In the genomic region with DNA sequence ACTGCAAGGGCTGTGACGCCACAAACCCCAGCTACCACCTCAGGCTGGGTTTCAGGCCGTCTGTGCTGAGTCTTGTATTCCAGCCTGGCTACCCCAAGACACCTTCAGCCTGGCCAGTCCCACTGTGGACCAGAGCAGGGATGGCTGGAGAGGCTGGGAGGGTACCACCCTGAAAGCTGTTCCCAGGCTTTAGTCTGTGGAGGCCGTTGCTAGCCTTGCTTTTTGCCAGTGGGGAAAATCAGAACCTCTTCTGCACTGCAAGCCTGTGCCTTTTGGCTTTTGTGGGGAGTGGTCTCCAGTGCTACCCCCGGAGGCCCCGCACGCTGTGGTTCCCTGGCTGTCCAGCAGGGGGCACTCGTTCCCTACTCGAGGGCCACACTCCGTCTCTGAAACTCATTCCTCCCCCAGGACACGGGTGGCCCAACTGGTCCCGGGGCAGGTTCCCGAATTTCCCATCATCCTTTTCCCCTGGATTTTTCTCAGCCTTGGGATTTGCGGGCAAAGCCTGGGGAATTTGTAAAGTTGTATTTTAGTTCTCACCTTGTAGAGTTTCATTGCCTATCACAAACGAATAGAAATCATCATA, we compare ENCODE assay signal across 8 cellular contexts.
DNase-seq lines count a peak whose midpoint lies in the region; ATAC-seq and TF ChIP-seq lines count a peak whose summit lies in the region.

No MANE protein-coding gene starts in this region.

- H3K4me3 ChIP-seq in AG10803 (ENCODE audit: low read length), result no peak overlapping the region
- H3K4me3 ChIP-seq in gastroesophageal sphincter, result no peak overlapping the region
- H3K4me3 ChIP-seq in gastrocnemius medialis, result no peak overlapping the region

- H3K36me3 Mint-ChIP-seq in activated CD8-positive, alpha-beta T cell treated with anti-CD3 and anti-CD28 coated beads, Interleukin-2, amount 10 ng/mL, durations not matched to agents 7 days and 5 days (ENCODE audit: low read depth), result no peaks in the 10 kb centered on the region

- no peak for TF ChIP-seq POLR2A in gastroesophageal sphincter (IDR thresholded peaks at IDR 0.05)
- no peak for TF ChIP-seq POLR2A in gastrocnemius medialis (IDR thresholded peaks at IDR 0.05)

- POLR2A ChIA-PET in activated CD8-positive, alpha-beta T cell treated with anti-CD3 and anti-CD28 coated beads, Interleukin-2, amount 10 ng/mL, durations not matched to agents 7 days and 5 days (lab: Charles Lee), result no interaction called here

- H3K27ac ChIP-seq in gastroesophageal sphincter (peak overlapping the region; percentile 45 to 90 (median 86)), gastrocnemius medialis (peak overlapping the region; percentile 85 to 98 (median 94))

- TF ChIP-seq CTCF in AG10803 (conservative IDR thresholded peaks at IDR 0.05; ENCODE audit: low read length) (peak; percentile 82), gastroesophageal sphincter (IDR thresholded peaks at IDR 0.05) (peak in 3 of 4 experiments; percentile 95 to 97 (median 96)), gastrocnemius medialis (IDR thresholded peaks at IDR 0.05 in 4 of 5, conservative IDR thresholded peaks at IDR 0.05 in 1 of 5) (peak; percentile 93 to 98 (median 98))

- H3K27me3 Mint-ChIP-seq in activated CD8-positive, alpha-beta T cell treated with anti-CD3 and anti-CD28 coated beads, Interleukin-2, amount 10 ng/mL, durations not matched to agents 7 days and 5 days (ENCODE audit: low read depth), result no peaks in the 10 kb centered on the region

- H3K4me1 ChIP-seq in gastroesophageal sphincter (peaks cover 13 to 77% (median 55%) of the 10 kb centered on the region in 3 donors), gastrocnemius medialis (peaks cover 64 to 72% of the 10 kb centered on the region in 2 donors)

- H3K9me3 ChIP-seq in gastroesophageal sphincter (peaks cover 0 to 3% (median 0%) of the 10 kb centered on the region in 3 donors), gastrocnemius medialis (no peaks in the 10 kb centered on the region)

- H3K27me3 ChIP-seq in gastroesophageal sphincter (no peaks in the 10 kb centered on the region), gastrocnemius medialis (no peaks in the 10 kb centered on the region)

- 20 to 25% methylated on average over 7 to 8 of the region's 14 CpGs for WGBS in gastroesophageal sphincter (ENCODE audit: low coverage in 1 of 2), 2 donors

- no peak for TF ChIP-seq EP300 in gastroesophageal sphincter (IDR thresholded peaks at IDR 0.05)

- no peaks in the 10 kb centered on the region for H3K4me1 Mint-ChIP-seq in activated CD8-positive, alpha-beta T cell treated with anti-CD3 and anti-CD28 coated beads, Interleukin-2, amount 10 ng/mL, durations not matched to agents 7 days and 5 days (ENCODE audit: low read depth)

- in situ Hi-C loops in gastrocnemius medialis (cut with MboI; ENCODE audit: low sequenced_read_pairs in 4 of 4), result no loop called here

- H3K4me3 Mint-ChIP-seq in activated CD8-positive, alpha-beta T cell treated with anti-CD3 and anti-CD28 coated beads, Interleukin-2, amount 10 ng/mL, durations not matched to agents 7 days and 5 days, result no peak overlapping the region

- CTCF ChIA-PET in activated CD8-positive, alpha-beta T cell treated with anti-CD3 and anti-CD28 coated beads, Interleukin-2, amount 10 ng/mL, durations not matched to agents 7 days and 5 days (lab: Charles Lee), result interaction anchor here (0.7 kb wide), 1 partner anchor 362 kb away, joined by 3 read pairs; no protein-coding TSS in a partner anchor

- peak; percentile 63 for ATAC-seq in activated CD8-positive, alpha-beta T cell treated with anti-CD3 and anti-CD28 coated beads, Interleukin-2, amount 10 ng/mL, durations not matched to agents 7 days and 5 days
- ATAC-seq in gastroesophageal sphincter (no peak), gastrocnemius medialis (no peak), HG03175 (IDR thresholded peaks at IDR 0.05; ENCODE audit: unreplicated experiment) (no peak), GM21367 (IDR thresholded peaks at IDR 0.05; ENCODE audit: unreplicated experiment) (no peak)

- no peak overlapping the region for H3K27ac Mint-ChIP-seq in activated CD8-positive, alpha-beta T cell treated with anti-CD3 and anti-CD28 coated beads, Interleukin-2, amount 10 ng/mL, durations not matched to agents 7 days and 5 days

- no peaks in the 10 kb centered on the region for H3K9me3 Mint-ChIP-seq in activated CD8-positive, alpha-beta T cell treated with anti-CD3 and anti-CD28 coated beads, Interleukin-2, amount 10 ng/mL, durations not matched to agents 7 days and 5 days (ENCODE audit: insufficient read depth)

- intact Hi-C loops in gastrocnemius medialis (cut with DNase I; ENCODE audit: low total_unique reads), result loop anchor here (10.0 kb wide), 1 partner anchor 232 kb away; a partner anchor contains a TSS

- H3K36me3 ChIP-seq in gastroesophageal sphincter (peaks cover 0 to 30% of the 10 kb centered on the region in 2 donors), gastrocnemius medialis (no peaks in the 10 kb centered on the region)

- DNase-seq in AG10803 (ENCODE audit: low read depth) (no peak), HCEC 1CT (peak; percentile 33), gastrocnemius medialis (peak in 1 of 2 donors; percentile 56), NCI-H1092 treated with DMSO at 0.1 percent for 48 hours (lab: John Stamatoyannopoulos, UW) (no peak)
- peak; percentile 36 for DNase-seq in activated CD8-positive, alpha-beta T cell treated with anti-CD3 and anti-CD28 coated beads, Interleukin-2, amount 10 ng/mL, durations not matched to agents 7 days and 5 days

Comparison
In these comparisons a context has a peak if more than half of its experiments do, and no peak if none do; other contexts are left out.
1. DNase-seq: peak in HCEC 1CT (single experiment) and activated CD8-positive, alpha-beta T cell treated with anti-CD3 and anti-CD28 coated beads, Interleukin-2, amount 10 ng/mL, durations not matched to agents 7 days and 5 days (single experiment); none in AG10803 (single experiment) and NCI-H1092 treated with DMSO at 0.1 percent for 48 hours (single experiment).
2. Peak in every context shown above with its lines, with median percentiles within 50 percentile points of each other: CTCF ChIP-seq.